2 cellular contexts compared by ENCODE assay signal in genomic region chr1:16916036-16916880, GRCh38. TPM values are rescaled to one million over a fixed set of nuclear protein-coding genes. Genes with fewer than 3 reads are reported as not detected.
"Had no signal": no experiment of that assay in that cellular context is flagged by ENCODE, and none has a peak within 500 bp of the region (broad histone marks: within the 10 kb centered on the region; RNA-seq: fewer than 3 reads in every experiment).

No MANE protein-coding gene starts in this region.

RNA-seq across cellular contexts. Expression of gene RNU1-2, which starts 20.5 kb away (rescaled TPM):
- polyA plus RNA-seq: cardiac muscle cell, mammary epithelial cell had no signal
